Comparison of ENCODE assay signal across 22 cellular contexts in the genomic region with DNA sequence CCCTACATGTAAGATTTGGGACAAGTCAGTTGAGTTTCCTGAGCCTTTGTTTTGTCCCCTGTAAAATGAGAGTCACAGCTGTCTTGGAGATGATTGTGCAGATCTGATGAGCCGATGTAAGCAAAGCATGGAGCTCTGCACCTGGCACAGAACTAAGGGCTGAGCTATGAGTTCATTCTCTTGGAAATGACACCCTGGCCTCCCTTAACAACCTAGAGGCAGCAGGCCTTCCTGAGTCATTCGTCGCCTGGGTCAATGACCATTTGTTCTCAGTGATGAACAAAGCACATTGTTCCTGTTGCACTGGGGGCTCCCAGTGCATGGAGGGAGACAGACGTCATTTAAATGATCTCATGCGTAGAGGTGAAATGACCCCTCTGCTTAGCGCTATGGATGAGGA.
DNase-seq lines count a peak whose midpoint lies in the region; ATAC-seq and TF ChIP-seq lines count a peak whose summit lies in the region.
"Had no signal": no experiment of that assay in that cellular context is flagged by ENCODE, and none has a peak within 500 bp of the region (broad histone marks: within the 10 kb centered on the region; RNA-seq: fewer than 3 reads in every experiment).

No MANE protein-coding gene starts in this region.

- H3K9ac ChIP-seq in mesenchymal stem cell (ENCODE audit: low read length): no peak overlapping the region
- H3K9ac ChIP-seq: KMS-11 had no signal

- H3K4ac ChIP-seq in mesenchymal stem cell (ENCODE audit: low read depth in 1 of 2, low read length in 2 of 2): no peak overlapping the region

- no peak overlapping the region for H2BK12ac ChIP-seq in mesenchymal stem cell (ENCODE audit: low read length in 2 of 2)

- no peak for ATAC-seq in foreskin keratinocyte
- ATAC-seq: lower lobe of right lung had no signal

- no peaks in the 10 kb centered on the region for H3K27me3 ChIP-seq in dorsolateral prefrontal cortex
- H3K27me3 ChIP-seq in mesenchymal stem cell (ENCODE audit: control insufficient read depth in 1 of 2, insufficient read depth in 1 of 2, low read length in 2 of 2): no peaks in the 10 kb centered on the region
- H3K27me3 ChIP-seq in foreskin keratinocyte: peaks cover 5% of the 10 kb centered on the region
- H3K27me3 ChIP-seq: adrenal gland, sigmoid colon, testis had no signal

- no peak overlapping the region for H2BK5ac ChIP-seq in mesenchymal stem cell (ENCODE audit: low read depth, low read length, poor library complexity, severe bottlenecking)

- H3K27ac ChIP-seq in dorsolateral prefrontal cortex (peak overlapping the region; percentile 25 to 95 (median 89)), temporal lobe (ENCODE audit: low read depth, low read length) (peak overlapping the region; percentile 97), mesenchymal stem cell (ENCODE audit: low read length, poor library complexity, severe bottlenecking) (no peak overlapping the region), foreskin keratinocyte (no peak overlapping the region)
- H3K27ac ChIP-seq: 22Rv1, adrenal gland, KMS-11, lower lobe of right lung, sigmoid colon, testis had no signal

- H3K9me3 ChIP-seq in mesenchymal stem cell (ENCODE audit: control insufficient read depth, low read length): no peaks in the 10 kb centered on the region
- H3K9me3 ChIP-seq: adrenal gland, lower lobe of right lung, sigmoid colon, testis had no signal

- peak; percentile 10 for DNase-seq in DMS53 (lab: John Stamatoyannopoulos, UW)
- DNase-seq in DMS53 treated with DMSO at 0.1 percent for 48 hours (lab: John Stamatoyannopoulos, UW; ENCODE audit: unreplicated experiment): no peak
- peak in 7 of 10 donors; percentile 47 to 77 (median 65) for DNase-seq in dorsolateral prefrontal cortex
- DNase-seq in myocyte (ENCODE audit: low read depth): peak; percentile 30
- no peak for DNase-seq in mesenchymal stem cell
- no peak for DNase-seq in stimulated activated CD4-positive, alpha-beta T cell treated with anti-CD3 and anti-CD28 coated beads, Interleukin-2, amount 100 ng/mL, for 48 hours
- DNase-seq in foreskin keratinocyte: no peak
- DNase-seq: activated CD4-positive, alpha-beta T cell treated with anti-CD3 and anti-CD28 coated beads, Interleukin-2, amount 50 U/mL, for 48 hours; activated CD4-positive, CD25-positive, alpha-beta regulatory T cell; activated gamma-delta T cell treated with Interleukin-2 at 50 U/mL for 16 hours; adrenal gland; CD8-positive, alpha-beta memory T cell; DMS79 treated with DMSO at 0.1 percent for 48 hours; lower lobe of right lung; NCI-H187; NCI-H774; sigmoid colon; SW 1271; testis had no signal

- 79% methylated on average over 6 of the region's 6 CpGs for WGBS in mesenchymal stem cell

- intact Hi-C loops in dorsolateral prefrontal cortex (cut with DNase I): loop anchor here (5.0 kb wide), 2 partner anchors 33 to 38 kb away; no protein-coding TSS in a partner anchor

- no peak overlapping the region for H3K18ac ChIP-seq in mesenchymal stem cell (ENCODE audit: low read depth in 1 of 2, low read length in 2 of 2)

- H3K14ac ChIP-seq in mesenchymal stem cell (ENCODE audit: low read length in 2 of 2): no peak overlapping the region

- no peaks in the 10 kb centered on the region for H3K79me1 ChIP-seq in mesenchymal stem cell (replicated peaks; ENCODE audit: low read length, poor library complexity, severe bottlenecking)

- H4K8ac ChIP-seq in mesenchymal stem cell (ENCODE audit: low read length): no peak overlapping the region

- no peaks in the 10 kb centered on the region for H3K36me3 ChIP-seq in mesenchymal stem cell (ENCODE audit: control insufficient read depth in 1 of 2, insufficient read depth in 2 of 2, low read depth in 1 of 2, low read length in 2 of 2)
- H3K36me3 ChIP-seq: adrenal gland, lower lobe of right lung, sigmoid colon had no signal

- no peak overlapping the region for H4K91ac ChIP-seq in mesenchymal stem cell (ENCODE audit: low read length)

- no peak overlapping the region for H2AK5ac ChIP-seq in mesenchymal stem cell (ENCODE audit: low read length, severe bottlenecking)

- H2BK15ac ChIP-seq in mesenchymal stem cell (ENCODE audit: low read depth, poor library complexity, severe bottlenecking): no peak overlapping the region

- no peak overlapping the region for H2BK120ac ChIP-seq in mesenchymal stem cell (ENCODE audit: low read depth, low read length)

- no peak overlapping the region for H2AFZ ChIP-seq in mesenchymal stem cell (ENCODE audit: low read depth, low read length)

- TF ChIP-seq CTCF in dorsolateral prefrontal cortex (IDR thresholded peaks at IDR 0.05 in 54 of 56, conservative IDR thresholded peaks at IDR 0.05 in 2 of 56; ENCODE audit: low read depth in 1 of 56, partially characterized antibody in 56 of 56) (no peak), foreskin keratinocyte (conservative IDR thresholded peaks at IDR 0.05) (no peak)

- no peak overlapping the region for H3K4me3 ChIP-seq in dorsolateral prefrontal cortex
- H3K4me3 ChIP-seq in mesenchymal stem cell (ENCODE audit: insufficient read depth in 1 of 2, low read depth in 1 of 2, low read length in 2 of 2): no peak overlapping the region
- H3K4me3 ChIP-seq: adrenal gland, lower lobe of right lung, sigmoid colon, testis had no signal

- no peak overlapping the region for H3K23ac ChIP-seq in mesenchymal stem cell (ENCODE audit: low read length in 2 of 2)

- H3K4me1 ChIP-seq in mesenchymal stem cell (ENCODE audit: control insufficient read depth, insufficient read depth, low read depth, low read length) (no peaks in the 10 kb centered on the region), foreskin keratinocyte (no peaks in the 10 kb centered on the region)
- H3K4me1 ChIP-seq: adrenal gland, lower lobe of right lung, sigmoid colon, testis had no signal

- H3K4me2 ChIP-seq in mesenchymal stem cell (ENCODE audit: low read length, poor library complexity, severe bottlenecking): no peak overlapping the region
- H3K4me2 ChIP-seq: KMS-11 had no signal

Comparison
In these comparisons a context has a peak if more than half of its experiments do, and no peak if none do; other contexts are left out.
1. DNase-seq: peak in DMS53 (single experiment), dorsolateral prefrontal cortex (7 of 10) and myocyte (single experiment); none in DMS53 treated with DMSO at 0.1 percent for 48 hours (single experiment), mesenchymal stem cell (single experiment), stimulated activated CD4-positive, alpha-beta T cell treated with anti-CD3 and anti-CD28 coated beads, Interleukin-2, amount 100 ng/mL, for 48 hours (0 of 2) and foreskin keratinocyte (0 of 2).
2. H3K27ac ChIP-seq: peak in dorsolateral prefrontal cortex (59 of 59) and temporal lobe (single experiment); none in mesenchymal stem cell (single experiment) and foreskin keratinocyte (single experiment).